In genomic region chr7:76316984-76317781, GRCh38 we compare ENCODE assay signal across 8 cellular contexts. TPM values are rescaled to one million over a fixed set of nuclear protein-coding genes. Genes with fewer than 3 reads are reported as not detected.
A peak's percentile ranks its signal among the peaks of the same experiment; 100 is the strongest.
DNase-seq lines count a peak whose midpoint lies in the region; ATAC-seq and TF ChIP-seq lines count a peak whose summit lies in the region.

No MANE protein-coding gene starts in this region.

- intact Hi-C loops in activated T-helper 1 cell treated with anti-CD3 and anti-CD28 coated beads, Interleukin-12 subunit alpha, Interleukin-12 subunit beta, Interleukin-2, Interleukin-4 antibody, amounts not matched to agents 30 ng/mL and 10 ng/mL and 1 ng/mL, durations not matched to agents 14 hours and 24 hours and 36 hours (cut with micrococcal nuclease) = loop anchor here (10.0 kb wide), 1 partner anchor 442 kb away; the partner anchor contains the start of gene RHBDD2

- DNase-seq in HFF-Myc (ENCODE audit: extremely low read depth, low read depth) = no peak
- no peak for DNase-seq in activated T-helper 1 cell treated with anti-CD3 and anti-CD28 coated beads, Interleukin-12 subunit alpha, Interleukin-12 subunit beta, Interleukin-2, Interleukin-4 antibody, amounts not matched to agents 30 ng/mL and 10 ng/mL and 1 ng/mL, durations not matched to agents 14 hours and 24 hours and 36 hours (ENCODE audit: low spot score)
- no peak for DNase-seq in SHP77 (lab: John Stamatoyannopoulos, UW)
- DNase-seq in GM03348 (ENCODE audit: low spot score) = no peak
- no peak for DNase-seq in AML-193 (lab: John Stamatoyannopoulos, UW)
- DNase-seq in GM10266 (ENCODE audit: extremely low spot score) = no peak

- no peak for ATAC-seq in stimulated activated memory B cell treated with anti-CD40 and anti-IgM and Interleukin-4, amounts not matched to agents 10 μg/mL and 1 μg/mL and 100 μg/mL, for 72 hours

- no peaks in the 10 kb centered on the region for H3K9me3 Mint-ChIP-seq in activated T-helper 1 cell treated with anti-CD3 and anti-CD28 coated beads, Interleukin-12 subunit alpha, Interleukin-12 subunit beta, Interleukin-2, Interleukin-4 antibody, amounts not matched to agents 30 ng/mL and 10 ng/mL and 1 ng/mL, durations not matched to agents 14 hours and 24 hours and 36 hours
- H3K9me3 Mint-ChIP-seq in stimulated activated memory B cell treated with anti-CD40 and anti-IgM and Interleukin-4, amounts not matched to agents 10 μg/mL and 1 μg/mL and 100 μg/mL, for 72 hours = no peaks in the 10 kb centered on the region

- H3K4me1 ChIP-seq in iPS-15b (ENCODE audit: control insufficient read depth, insufficient read depth, low read length) = peaks cover 11% of the 10 kb centered on the region

- H3K27me3 ChIP-seq in iPS-15b (ENCODE audit: control insufficient read depth, insufficient read depth, low read length) = no peaks in the 10 kb centered on the region

- H3K27ac Mint-ChIP-seq in activated T-helper 1 cell treated with anti-CD3 and anti-CD28 coated beads, Interleukin-12 subunit alpha, Interleukin-12 subunit beta, Interleukin-2, Interleukin-4 antibody, amounts not matched to agents 30 ng/mL and 10 ng/mL and 1 ng/mL, durations not matched to agents 14 hours and 24 hours and 36 hours = peak overlapping the region; percentile 98
- peak overlapping the region; percentile 89 for H3K27ac Mint-ChIP-seq in stimulated activated memory B cell treated with anti-CD40 and anti-IgM and Interleukin-4, amounts not matched to agents 10 μg/mL and 1 μg/mL and 100 μg/mL, for 72 hours

- peak overlapping the region; percentile 64 for H3K4me3 ChIP-seq in HFF-Myc (replicated peaks; ENCODE audit: low read depth, low read length)
- H3K4me3 ChIP-seq in iPS-15b (ENCODE audit: low read depth, low read length) = peak overlapping the region; percentile 46

- H3K4me3 Mint-ChIP-seq in activated T-helper 1 cell treated with anti-CD3 and anti-CD28 coated beads, Interleukin-12 subunit alpha, Interleukin-12 subunit beta, Interleukin-2, Interleukin-4 antibody, amounts not matched to agents 30 ng/mL and 10 ng/mL and 1 ng/mL, durations not matched to agents 14 hours and 24 hours and 36 hours = peak overlapping the region; percentile 82
- H3K4me3 Mint-ChIP-seq in stimulated activated memory B cell treated with anti-CD40 and anti-IgM and Interleukin-4, amounts not matched to agents 10 μg/mL and 1 μg/mL and 100 μg/mL, for 72 hours = peak overlapping the region; percentile 88

- peaks cover 7% of the 10 kb centered on the region for H3K36me3 Mint-ChIP-seq in activated T-helper 1 cell treated with anti-CD3 and anti-CD28 coated beads, Interleukin-12 subunit alpha, Interleukin-12 subunit beta, Interleukin-2, Interleukin-4 antibody, amounts not matched to agents 30 ng/mL and 10 ng/mL and 1 ng/mL, durations not matched to agents 14 hours and 24 hours and 36 hours (ENCODE audit: low read depth)
- H3K36me3 Mint-ChIP-seq in stimulated activated memory B cell treated with anti-CD40 and anti-IgM and Interleukin-4, amounts not matched to agents 10 μg/mL and 1 μg/mL and 100 μg/mL, for 72 hours = no peaks in the 10 kb centered on the region

- no peaks in the 10 kb centered on the region for H3K36me3 ChIP-seq in iPS-15b (ENCODE audit: control insufficient read depth, insufficient read depth, low read length)

- H3K27me3 Mint-ChIP-seq in activated T-helper 1 cell treated with anti-CD3 and anti-CD28 coated beads, Interleukin-12 subunit alpha, Interleukin-12 subunit beta, Interleukin-2, Interleukin-4 antibody, amounts not matched to agents 30 ng/mL and 10 ng/mL and 1 ng/mL, durations not matched to agents 14 hours and 24 hours and 36 hours (ENCODE audit: insufficient read depth) = no peaks in the 10 kb centered on the region
- H3K27me3 Mint-ChIP-seq in stimulated activated memory B cell treated with anti-CD40 and anti-IgM and Interleukin-4, amounts not matched to agents 10 μg/mL and 1 μg/mL and 100 μg/mL, for 72 hours = no peaks in the 10 kb centered on the region

- TF ChIP-seq CTCF in HFF-Myc (IDR thresholded peaks at IDR 0.05; ENCODE audit: low read depth, low read length, missing control alignments) = no peak
- no peak for TF ChIP-seq CTCF in GM10266 (IDR thresholded peaks at IDR 0.05; ENCODE audit: control insufficient read depth, insufficient read depth, low read depth, missing control alignments)

- peaks cover 30% of the 10 kb centered on the region for H3K4me1 Mint-ChIP-seq in activated T-helper 1 cell treated with anti-CD3 and anti-CD28 coated beads, Interleukin-12 subunit alpha, Interleukin-12 subunit beta, Interleukin-2, Interleukin-4 antibody, amounts not matched to agents 30 ng/mL and 10 ng/mL and 1 ng/mL, durations not matched to agents 14 hours and 24 hours and 36 hours (ENCODE audit: low read depth)
- H3K4me1 Mint-ChIP-seq in stimulated activated memory B cell treated with anti-CD40 and anti-IgM and Interleukin-4, amounts not matched to agents 10 μg/mL and 1 μg/mL and 100 μg/mL, for 72 hours = peaks cover 32% of the 10 kb centered on the region

- H3K9ac ChIP-seq in iPS-15b (ENCODE audit: low read depth, low read length) = peak overlapping the region; percentile 70

- H3K9me3 ChIP-seq in iPS-15b (ENCODE audit: control insufficient read depth, insufficient read depth, low read length) = no peaks in the 10 kb centered on the region

RNA-seq across cellular contexts. Expression of gene HSPB1, which starts 14.7 kb away (rescaled TPM):
- 78.4 and 87.2 TPM in 2 replicates for total RNA-seq in activated T-helper 1 cell treated with anti-CD3 and anti-CD28 coated beads, Interleukin-12 subunit alpha, Interleukin-12 subunit beta, Interleukin-2, Interleukin-4 antibody, amounts not matched to agents 30 ng/mL and 10 ng/mL and 1 ng/mL, durations not matched to agents 14 hours and 24 hours and 36 hours

RNA-seq across cellular contexts. Expression of gene YWHAG, which starts 41.6 kb away (rescaled TPM):
- 165 and 167 TPM in 2 replicates for total RNA-seq in activated T-helper 1 cell treated with anti-CD3 and anti-CD28 coated beads, Interleukin-12 subunit alpha, Interleukin-12 subunit beta, Interleukin-2, Interleukin-4 antibody, amounts not matched to agents 30 ng/mL and 10 ng/mL and 1 ng/mL, durations not matched to agents 14 hours and 24 hours and 36 hours
